16 cellular contexts compared by ENCODE assay signal in genomic region chr11:61270354-61271070, GRCh38. TPM values are rescaled to one million over a fixed set of nuclear protein-coding genes. Genes with fewer than 3 reads are reported as not detected.
DNase-seq lines count a peak whose midpoint lies in the region; ATAC-seq and TF ChIP-seq lines count a peak whose summit lies in the region.
"Had no signal": no experiment of that assay in that cellular context is flagged by ENCODE, and none has a peak within 500 bp of the region (broad histone marks: within the 10 kb centered on the region; RNA-seq: fewer than 3 reads in every experiment).

No MANE protein-coding gene starts in this region.

- H3K4me3 ChIP-seq in Caco-2 (ENCODE audit: low read depth, low read length): no peak overlapping the region
- H3K4me3 ChIP-seq in adipocyte (ENCODE audit: low read length): no peak overlapping the region

- peaks cover 5% of the 10 kb centered on the region for H3K4me1 ChIP-seq in Caco-2
- peaks cover 14% of the 10 kb centered on the region for H3K4me1 ChIP-seq in adipocyte (ENCODE audit: control insufficient read depth, insufficient read depth, low read length)

- H3K9me3 Mint-ChIP-seq in Caco-2 (ENCODE audit: unreplicated experiment): no peaks in the 10 kb centered on the region
- H3K9me3 Mint-ChIP-seq: activated B cell treated with CpG ODN at 0.5 μM for 24 hours; brain; effector memory CD8-positive, alpha-beta T cell; nephron had no signal

- H3K36me3 ChIP-seq in Caco-2 (ENCODE audit: control insufficient read depth, insufficient read depth, low read length) (no peaks in the 10 kb centered on the region; the same call in none of the 2 replicates), adipocyte (ENCODE audit: control insufficient read depth, insufficient read depth, low read length, severe bottlenecking) (no peaks in the 10 kb centered on the region)

- no peaks in the 10 kb centered on the region for H3K27me3 ChIP-seq in Caco-2 (replicated peaks; ENCODE audit: control insufficient read depth, insufficient read depth, low read length)
- H3K27me3 ChIP-seq in adipocyte (replicated peaks; ENCODE audit: control insufficient read depth, insufficient read depth, low read length): no peaks in the 10 kb centered on the region

- H3K9ac ChIP-seq in adipocyte (ENCODE audit: low read length): peak overlapping the region; percentile 22

- POLR2A ChIA-PET in Caco-2 (lab: Charles Lee): no interaction called here

- no peaks in the 10 kb centered on the region for H3K4me1 Mint-ChIP-seq in Caco-2 (ENCODE audit: low read depth, unreplicated experiment)
- H3K4me1 Mint-ChIP-seq: activated B cell treated with CpG ODN at 0.5 μM for 24 hours, brain, nephron had no signal

- no peaks in the 10 kb centered on the region for H3K9me3 ChIP-seq in Caco-2
- H3K9me3 ChIP-seq in adipocyte (ENCODE audit: control insufficient read depth, low read length): no peaks in the 10 kb centered on the region

- no peak for ATAC-seq in HG02571 (IDR thresholded peaks at IDR 0.05; ENCODE audit: unreplicated experiment)
- ATAC-seq: effector memory CD8-positive, alpha-beta T cell; sciatic nerve had no signal

- CTCF ChIA-PET in Caco-2 (lab: Charles Lee): no interaction called here

- intact Hi-C loops in Caco-2 (cut with micrococcal nuclease; ENCODE audit: unreplicated experiment): no loop called here

- H3K36me3 Mint-ChIP-seq in Caco-2 (ENCODE audit: insufficient read depth, unreplicated experiment): no peaks in the 10 kb centered on the region

- TF ChIP-seq CTCF in Caco-2 (IDR thresholded peaks at IDR 0.05; ENCODE audit: insufficient read depth in 1 of 2, low read depth in 1 of 2, low read length in 1 of 2, severe bottlenecking in 1 of 2, unreplicated experiment in 1 of 2) (no peak), GM13976 (IDR thresholded peaks at IDR 0.05; ENCODE audit: borderline replicate concordance, control extremely low read depth, extremely low read depth, insufficient read depth, missing control alignments) (no peak)

- no peak overlapping the region for H3K27ac Mint-ChIP-seq in Caco-2 (ENCODE audit: unreplicated experiment)
- H3K27ac Mint-ChIP-seq: activated B cell treated with CpG ODN at 0.5 μM for 24 hours; brain; effector memory CD8-positive, alpha-beta T cell; nephron had no signal

- in situ Hi-C loops in GM13976 (cut with MboI; ENCODE audit: low sequenced_read_pairs, unreplicated experiment): no loop called here

- BruUV-seq in Caco-2 (replicated peaks; lab: Mats Ljungman, UMichigan): TSS peak; percentile 24

- no peak for DNase-seq in Caco-2
- DNase-seq in GM13976 (ENCODE audit: low spot score): peak; percentile 71
- DNase-seq in adipocyte (ENCODE audit: low read depth): peak; percentile 52
- peak; percentile 74 for DNase-seq in iris pigment epithelial cell (ENCODE audit: low read depth)
- DNase-seq in NCI-H345 (lab: John Stamatoyannopoulos, UW): no peak
- no peak for DNase-seq in pons (ENCODE audit: low spot score)
- DNase-seq: activated B cell treated with CpG ODN at 0.5 μM for 24 hours; activated effector memory CD4-positive, alpha-beta T cell treated with Interleukin-2 at 50 U/mL for 16 hours; effector memory CD8-positive, alpha-beta T cell; NCI-H1417 treated with DMSO at 0.1 percent for 48 hours; NCI-H446; OCI-M1 had no signal

- no peaks in the 10 kb centered on the region for H3K27me3 Mint-ChIP-seq in Caco-2 (ENCODE audit: insufficient read depth, unreplicated experiment)
- H3K27me3 Mint-ChIP-seq: activated B cell treated with CpG ODN at 0.5 μM for 24 hours; effector memory CD8-positive, alpha-beta T cell had no signal

- no peak overlapping the region for H3K4me3 Mint-ChIP-seq in Caco-2 (ENCODE audit: unreplicated experiment)
- H3K4me3 Mint-ChIP-seq: activated B cell treated with CpG ODN at 0.5 μM for 24 hours; brain; effector memory CD8-positive, alpha-beta T cell; nephron had no signal

RNA-seq across cellular contexts. Expression of gene VWCE, which starts 24.6 kb away (rescaled TPM):
- total RNA-seq in Caco-2 (2022): 17.7 and 18.6 TPM in 2 replicates

RNA-seq across cellular contexts. Expression of gene PGA5, which starts 29.5 kb away (rescaled TPM):
- total RNA-seq in Caco-2 (2022): not detected in 2 replicates
- total RNA-seq: activated B cell treated with CpG ODN at 0.5 μM for 24 hours, sciatic nerve had no signal

RNA-seq across cellular contexts. Expression of gene PGA4, which starts 48.4 kb away (rescaled TPM):
- not detected in 2 replicates for total RNA-seq in Caco-2 (2022)
- total RNA-seq: activated B cell treated with CpG ODN at 0.5 μM for 24 hours, sciatic nerve had no signal

Comparison
In these comparisons a context has a peak if more than half of its experiments do, and no peak if none do; other contexts are left out.
1. DNase-seq: peak in GM13976 (single experiment), adipocyte (single experiment) and iris pigment epithelial cell (single experiment); none in Caco-2 (0 of 2), NCI-H345 (single experiment) and pons (single experiment).